26 cellular contexts compared by ENCODE assay signal in the genomic region with DNA sequence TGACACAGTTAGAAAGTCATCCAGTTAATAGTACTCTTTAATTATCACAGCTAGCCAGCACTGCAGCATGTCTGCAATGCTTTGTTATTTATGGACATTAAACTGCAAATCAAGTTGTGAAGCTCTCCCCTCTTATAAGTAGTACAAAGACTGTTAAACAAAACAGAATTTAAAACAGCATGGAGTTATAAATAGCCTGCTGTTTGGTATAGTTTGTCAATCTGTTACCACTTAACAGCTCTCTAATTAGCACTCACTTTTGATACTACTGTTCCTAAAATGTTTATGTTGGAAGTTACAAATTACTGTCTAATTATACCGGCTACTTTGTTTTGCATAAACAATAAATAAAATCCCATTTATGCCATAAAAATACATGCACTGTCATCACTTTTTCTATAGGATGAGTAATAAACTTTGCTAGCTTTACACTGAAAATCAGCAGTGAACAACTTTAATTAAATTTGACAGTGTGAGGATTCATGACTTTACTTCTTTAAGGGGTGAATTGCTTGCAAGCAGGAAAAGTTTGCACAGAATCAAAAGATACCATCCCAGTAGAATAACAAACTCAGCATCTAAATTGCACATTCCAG.
"Had no signal": no experiment of that assay in that cellular context is flagged by ENCODE, and none has a peak within 500 bp of the region (broad histone marks: within the 10 kb centered on the region; RNA-seq: fewer than 3 reads in every experiment).

No MANE protein-coding gene starts in this region.

- ATAC-seq: activated CD8-positive, alpha-beta memory T cell treated with anti-CD3 and anti-CD28 coated beads, Interleukin-2, amount 10 ng/mL, durations not matched to agents 7 days and 5 days; PC-3; T-helper 17 cell; WTC11 had no signal

- H3K27me3 ChIP-seq: breast epithelium, colonic mucosa, SJSA1 had no signal

- H3K27ac ChIP-seq: breast epithelium, colonic mucosa, SJSA1 had no signal

- FAIRE-seq: RCC 7860 had no signal

- DNase-seq: activated CD4-positive, alpha-beta T cell treated with anti-CD3 and anti-CD28 coated beads, Interleukin-2, amount 10 ng/mL, durations not matched to agents 24 days and 14 days; activated CD4-positive, alpha-beta T cell treated with anti-CD3 and anti-CD28 coated beads, Interleukin-2, amount 50 U/mL, for 48 hours; activated CD4-positive, CD25-positive, alpha-beta regulatory T cell treated with anti-CD3 and anti-CD28 coated beads, Interleukin-2, amount 50 U/mL, for 72 hours; activated CD8-positive, alpha-beta memory T cell treated with anti-CD3 and anti-CD28 coated beads, Interleukin-2, amount 10 ng/mL, durations not matched to agents 7 days and 5 days; activated effector memory CD4-positive, alpha-beta T cell treated with Interleukin-2 at 50 U/mL for 16 hours; activated naive CD4-positive, alpha-beta T cell; activated T-cell treated with anti-CD3 and anti-CD28 coated beads, Interleukin-2, amount 50 U/mL, for 24 hours; aorta; caudate nucleus; colonic mucosa; MM.1S; NCI-H1417 treated with DMSO at 0.1 percent for 48 hours; NCI-H1694; NCI-H2029; NCI-H2107; NCI-H2171 treated with DMSO at 0.1 percent for 48 hours; NCI-H446 treated with DMSO at 0.1 percent for 48 hours; NCI-H524 treated with DMSO at 0.1 percent for 48 hours; PC-3; SHP77; T-helper 17 cell; T-helper 9 cell had no signal

- H3K4me1 ChIP-seq: breast epithelium, colonic mucosa, SJSA1 had no signal

- H3K4me3 ChIP-seq: breast epithelium, colonic mucosa, SJSA1 had no signal

- H3K9me3 ChIP-seq: breast epithelium, colonic mucosa, SJSA1 had no signal

- H3K36me3 ChIP-seq: breast epithelium, colonic mucosa, SJSA1 had no signal
